Comparison of ENCODE assay signal across 18 cellular contexts in the genomic region with DNA sequence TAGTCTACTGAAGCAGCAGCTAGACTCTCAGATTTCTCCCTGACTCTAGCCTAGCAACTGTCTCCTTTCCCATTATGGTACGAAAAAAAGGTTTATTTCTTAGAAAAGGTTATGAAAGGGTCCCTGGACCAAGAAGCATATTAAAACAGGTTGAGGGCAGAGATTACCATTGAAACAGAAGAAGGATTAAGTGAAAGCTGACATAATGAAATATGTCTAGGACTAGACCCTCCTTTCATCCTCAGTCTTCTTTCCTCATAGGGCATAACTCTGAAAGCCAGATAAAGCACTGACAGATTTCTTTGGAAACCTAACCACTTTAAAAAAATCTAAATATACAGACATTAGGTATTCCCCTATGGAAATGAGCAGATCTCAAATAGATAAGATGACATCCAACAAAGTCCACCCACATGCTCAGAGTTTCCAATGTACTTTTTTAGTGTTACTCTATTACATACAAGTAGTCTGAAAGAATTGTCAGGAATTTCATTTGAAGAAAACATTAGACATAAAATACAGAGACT.
"Had no signal": no experiment of that assay in that cellular context is flagged by ENCODE, and none has a peak within 500 bp of the region (broad histone marks: within the 10 kb centered on the region; RNA-seq: fewer than 3 reads in every experiment).

No MANE protein-coding gene starts in this region.

- H3K4me1 Mint-ChIP-seq: natural killer cell had no signal

- H3K36me3 Mint-ChIP-seq: natural killer cell, WTC11 had no signal

- H3K9me3 ChIP-seq: esophagus muscularis mucosa, gastrocnemius medialis, left ventricle myocardium inferior, spleen, testis, uterus had no signal

- H3K4me3 Mint-ChIP-seq: natural killer cell, WTC11 had no signal

- H3K9me3 Mint-ChIP-seq: natural killer cell, WTC11 had no signal

- DNase-seq: activated naive CD4-positive, alpha-beta T cell treated with Interleukin-2 at 50 U/mL for 16 hours; activated T-cell treated with anti-CD3 and anti-CD28 coated beads, Interleukin-2, amount 50 U/mL, for 1 hour; dermis blood vessel endothelial cell; gastrocnemius medialis; hippocampal formation; left ventricle myocardium inferior; midbrain; natural killer cell; posterior cingulate gyrus; spleen; stimulated activated CD4-positive, alpha-beta T cell treated with anti-CD3 and anti-CD28 coated beads, Interleukin-4, amount 100 ng/mL, for 24 hours; T-helper 1 cell; T1000; testis; trophoblast cell; uterus had no signal

- ATAC-seq: gastrocnemius medialis, natural killer cell, WTC11 had no signal

- H3K27ac Mint-ChIP-seq: natural killer cell, WTC11 had no signal
